ENCODE assay signal across 8 cellular contexts in genomic region chr7:94395141-94396041, GRCh38. TPM values are rescaled to one million over a fixed set of nuclear protein-coding genes. Genes with fewer than 3 reads are reported as not detected.
A peak's percentile ranks its signal among the peaks of the same experiment; 100 is the strongest.
DNase-seq lines count a peak whose midpoint lies in the region; ATAC-seq and TF ChIP-seq lines count a peak whose summit lies in the region.

No MANE protein-coding gene starts in this region.

- H3K4me3 ChIP-seq in OCI-LY7 (ENCODE audit: low read depth, low read length, poor library complexity, severe bottlenecking) (no peak overlapping the region), breast epithelium (peak overlapping the region; percentile 52 to 70 (median 68)), spleen (peak overlapping the region; percentile 16 to 64 (median 36))

- WGBS in spleen, 5 donors, result 19 to 23% (median 21%) methylated on average over 14 of the region's 14 CpGs

- H3K27ac ChIP-seq in OCI-LY7 (ENCODE audit: low read depth, low read length, poor library complexity, severe bottlenecking) (no peak overlapping the region), breast epithelium (peak overlapping the region; percentile 73 to 82), spleen (peak overlapping the region in 7 of 8 donors; percentile 66 to 81 (median 73))

- peak; percentile 89 for TF ChIP-seq CTCF in OCI-LY7 (conservative IDR thresholded peaks at IDR 0.05; ENCODE audit: low read length)
- peak; percentile 69 to 86 (median 77) for TF ChIP-seq CTCF in breast epithelium (IDR thresholded peaks at IDR 0.05)
- TF ChIP-seq CTCF in spleen (IDR thresholded peaks at IDR 0.05 in 8 of 11, conservative IDR thresholded peaks at IDR 0.05 in 3 of 11), result peak; percentile 64 to 90 (median 80)

- H3K4me2 ChIP-seq in OCI-LY7 (ENCODE audit: low read length), result no peak overlapping the region

- H3K9me2 ChIP-seq in OCI-LY7 (ENCODE audit: insufficient read depth, low read length), result no peaks in the 10 kb centered on the region

- H3K27me3 ChIP-seq in breast epithelium (no peaks in the 10 kb centered on the region), spleen (replicated peaks in 1 of 7) (peaks cover 0 to 25% (median 0%) of the 10 kb centered on the region in 7 donors)

- H3K79me2 ChIP-seq in OCI-LY7 (ENCODE audit: insufficient read depth, low read depth, low read length), result no peaks in the 10 kb centered on the region

- TF ChIP-seq POLR2A in breast epithelium (IDR thresholded peaks at IDR 0.05) (no peak), spleen (IDR thresholded peaks at IDR 0.05) (no peak)

- H3K36me3 ChIP-seq in OCI-LY7 (ENCODE audit: insufficient read depth, low read length), result no peaks in the 10 kb centered on the region
- H3K36me3 ChIP-seq in breast epithelium, result no peaks in the 10 kb centered on the region
- no peaks in the 10 kb centered on the region for H3K36me3 ChIP-seq in spleen

- CTCF ChIA-PET in OCI-LY7 (lab: Charles Lee; ENCODE audit: unreplicated experiment), result interaction anchor here (1.7 kb wide), 1 partner anchor 308 kb away, joined by 5 read pairs; no protein-coding TSS in a partner anchor

- no TSS peak for BruUV-seq in OCI-LY7 (replicated peaks; lab: Mats Ljungman, UMichigan)

- H4K20me1 ChIP-seq in OCI-LY7 (ENCODE audit: insufficient read depth, low read length), result no peaks in the 10 kb centered on the region

- H3K4me1 ChIP-seq in OCI-LY7 (ENCODE audit: insufficient read depth, low read length, poor library complexity, severe bottlenecking), result no peaks in the 10 kb centered on the region
- H3K4me1 ChIP-seq in breast epithelium, result no peaks in the 10 kb centered on the region
- peaks cover 0 to 42% (median 17%) of the 10 kb centered on the region in 6 donors for H3K4me1 ChIP-seq in spleen

- peak overlapping the region; percentile 22; the same call in 1 of the 2 replicates for H2AFZ ChIP-seq in OCI-LY7 (ENCODE audit: low read length)

- H3K9me3 ChIP-seq in OCI-LY7 (ENCODE audit: low read length), result no peaks in the 10 kb centered on the region
- H3K9me3 ChIP-seq in breast epithelium, result no peaks in the 10 kb centered on the region
- H3K9me3 ChIP-seq in spleen, result no peaks in the 10 kb centered on the region

- DNase-seq in activated CD8-positive, alpha-beta memory T cell treated with anti-CD3 and anti-CD28 coated beads for 24 hours, result peak; percentile 57
- no peak for DNase-seq in activated CD8-positive, alpha-beta memory T cell treated with anti-CD3 and anti-CD28 coated beads, Interleukin-2, amount 50 U/mL, for 4 hours
- DNase-seq in HuH-7 (ENCODE audit: low spot score) (peak; percentile 81), OCI-LY7 (ENCODE audit: low spot score) (peak; percentile 64), breast epithelium (ENCODE audit: low spot score in 2 of 2) (no peak), inferior parietal cortex (ENCODE audit: extremely low spot score) (peak; percentile 58), spleen (no peak)

- intact Hi-C loops in OCI-LY7 (cut with micrococcal nuclease; ENCODE audit: unreplicated experiment), result loop anchor here (1.0 to 10.0 kb wide), 4 partner anchors 311 to 678 kb away; no protein-coding TSS in a partner anchor
- intact Hi-C loops in breast epithelium (cut with DNase I; ENCODE audit: low total_unique reads), result no loop called here
- intact Hi-C loops in spleen (cut with DNase I; ENCODE audit: low total_unique reads), result no loop called here

- POLR2A ChIA-PET in OCI-LY7 (lab: Charles Lee), result no interaction called here

- ATAC-seq in GM21737 (IDR thresholded peaks at IDR 0.05; ENCODE audit: unreplicated experiment), result peak; percentile 63

RNA-seq across cellular contexts. Expression of gene COL1A2, which starts 0.7 kb away (rescaled TPM):
- not detected in 2 replicates for total RNA-seq in OCI-LY7 (2014; rRNA removed; shearing (Covaris generic))
- total RNA-seq in OCI-LY7 (2022), result not detected in 2 replicates
- 100 to 1,000 TPM in 2 of 3 donors, 10 to 100 TPM in 1; 94.5 to 300 (median 113) TPM for total RNA-seq in breast epithelium
- total RNA-seq in spleen, result 100 to 1,000 TPM in 6 of 7 donors, 10 to 100 TPM in 1; 72.8 to 228 (median 166) TPM
- 10 to 100 TPM; 39.7 to 73.0 (median 48.3) TPM for polyA plus RNA-seq in spleen

Comparison
In these comparisons a context has a peak if more than half of its experiments do, and no peak if none do; other contexts are left out.
1. DNase-seq: peak in activated CD8-positive, alpha-beta memory T cell treated with anti-CD3 and anti-CD28 coated beads for 24 hours (single experiment), HuH-7 (single experiment), OCI-LY7 (single experiment) and inferior parietal cortex (single experiment); none in activated CD8-positive, alpha-beta memory T cell treated with anti-CD3 and anti-CD28 coated beads, Interleukin-2, amount 50 U/mL, for 4 hours (single experiment), breast epithelium (0 of 2) and spleen (single experiment).
2. RNA of gene COL1A2, which starts 0.7 kb away (total RNA-seq): 72.8 to 228 TPM in spleen and 94.5 to 300 TPM in breast epithelium; not detected in OCI-LY7; every median in the first group is over 10 times any median in the second.
3. Peak in every context shown above with its lines, with median percentiles within 50 percentile points of each other: CTCF ChIP-seq.